ENCODE assay signal across 1 cellular context in the genomic region with DNA sequence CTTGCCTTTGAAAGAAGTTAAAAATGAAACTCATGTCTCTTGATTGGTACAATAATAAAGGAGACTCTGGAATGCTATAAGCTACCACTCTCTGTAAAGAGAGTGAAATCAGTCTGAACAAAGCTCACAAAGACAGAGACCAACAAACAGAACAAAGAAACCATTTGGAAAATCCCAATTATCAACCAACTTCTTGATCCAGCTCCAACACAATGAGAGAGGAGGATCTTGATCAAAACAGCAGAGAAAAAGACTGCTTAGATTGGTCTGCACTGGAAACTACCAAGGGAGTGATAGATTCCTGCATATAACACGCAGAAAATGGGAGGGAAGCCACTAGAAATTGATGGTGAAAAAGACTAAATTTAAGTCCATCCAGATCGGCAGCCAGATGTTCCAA.
A peak's percentile ranks its signal among the peaks of the same experiment; 100 is the strongest.
TF ChIP-seq lines count a peak whose summit lies in the region.

No MANE protein-coding gene starts in this region.

TF ChIP-seq in HepG2, 621 proteins besides CTCF, POLR2A, EP300 and RAD21:
- TF ChIP-seq, protein P1, sequence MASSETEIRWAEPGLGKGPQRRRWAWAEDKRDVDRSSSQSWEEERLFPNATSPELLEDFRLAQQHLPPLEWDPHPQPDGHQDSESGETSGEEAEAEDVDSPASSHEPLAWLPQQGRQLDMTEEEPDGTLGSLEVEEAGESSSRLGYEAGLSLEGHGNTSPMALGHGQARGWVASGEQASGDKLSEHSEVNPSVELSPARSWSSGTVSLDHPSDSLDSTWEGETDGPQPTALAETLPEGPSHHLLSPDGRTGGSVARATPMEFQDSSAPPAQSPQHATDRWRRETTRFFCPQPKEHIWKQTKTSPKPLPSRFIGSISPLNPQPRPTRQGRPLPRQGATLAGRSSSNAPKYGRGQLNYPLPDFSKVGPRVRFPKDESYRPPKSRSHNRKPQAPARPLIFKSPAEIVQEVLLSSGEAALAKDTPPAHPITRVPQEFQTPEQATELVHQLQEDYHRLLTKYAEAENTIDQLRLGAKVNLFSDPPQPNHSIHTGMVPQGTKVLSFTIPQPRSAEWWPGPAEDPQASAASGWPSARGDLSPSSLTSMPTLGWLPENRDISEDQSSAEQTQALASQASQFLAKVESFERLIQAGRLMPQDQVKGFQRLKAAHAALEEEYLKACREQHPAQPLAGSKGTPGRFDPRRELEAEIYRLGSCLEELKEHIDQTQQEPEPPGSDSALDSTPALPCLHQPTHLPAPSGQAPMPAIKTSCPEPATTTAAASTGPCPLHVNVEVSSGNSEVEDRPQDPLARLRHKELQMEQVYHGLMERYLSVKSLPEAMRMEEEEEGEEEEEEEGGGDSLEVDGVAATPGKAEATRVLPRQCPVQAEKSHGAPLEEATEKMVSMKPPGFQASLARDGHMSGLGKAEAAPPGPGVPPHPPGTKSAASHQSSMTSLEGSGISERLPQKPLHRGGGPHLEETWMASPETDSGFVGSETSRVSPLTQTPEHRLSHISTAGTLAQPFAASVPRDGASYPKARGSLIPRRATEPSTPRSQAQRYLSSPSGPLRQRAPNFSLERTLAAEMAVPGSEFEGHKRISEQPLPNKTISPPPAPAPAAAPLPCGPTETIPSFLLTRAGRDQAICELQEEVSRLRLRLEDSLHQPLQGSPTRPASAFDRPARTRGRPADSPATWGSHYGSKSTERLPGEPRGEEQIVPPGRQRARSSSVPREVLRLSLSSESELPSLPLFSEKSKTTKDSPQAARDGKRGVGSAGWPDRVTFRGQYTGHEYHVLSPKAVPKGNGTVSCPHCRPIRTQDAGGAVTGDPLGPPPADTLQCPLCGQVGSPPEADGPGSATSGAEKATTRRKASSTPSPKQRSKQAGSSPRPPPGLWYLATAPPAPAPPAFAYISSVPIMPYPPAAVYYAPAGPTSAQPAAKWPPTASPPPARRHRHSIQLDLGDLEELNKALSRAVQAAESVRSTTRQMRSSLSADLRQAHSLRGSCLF (CRISPR knock-in tag; IDR thresholded peaks at IDR 0.05; ENCODE audit: borderline replicate concordance) = no peak
- TF ChIP-seq SOX13 (IDR thresholded peaks at IDR 0.05) (no peak), SOX13 (CRISPR knock-in tag; conservative IDR thresholded peaks at IDR 0.05 in 1 of 2, IDR thresholded peaks at IDR 0.05 in 1 of 2) (peak in 1 of 2 experiments; percentile 66; a peak in 1 of 4 replicates), ELF4 (CRISPR knock-in tag; IDR thresholded peaks at IDR 0.05; ENCODE audit: borderline replicate concordance) (no peak)
